ENCODE assay signal across 16 cellular contexts in the genomic region with DNA sequence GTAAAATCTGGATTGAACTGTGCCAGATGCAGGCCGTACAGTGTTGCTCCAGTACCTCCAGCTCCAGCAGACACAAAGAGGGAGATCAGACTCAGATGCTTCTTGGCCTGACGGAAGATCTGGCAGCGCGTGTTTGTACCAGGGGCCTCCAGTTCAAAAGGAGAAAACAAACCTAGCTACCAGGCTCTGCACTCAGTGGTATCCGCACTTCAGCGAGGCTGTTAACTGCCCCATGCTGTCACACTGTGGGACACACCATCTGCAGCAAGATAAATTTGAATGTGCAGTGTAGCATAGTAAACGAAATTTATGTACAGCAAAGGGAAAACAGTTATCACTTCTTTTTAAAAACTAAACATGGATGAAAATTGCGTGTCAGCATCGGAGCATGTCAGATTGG. TPM values are rescaled to one million over a fixed set of nuclear protein-coding genes. Genes with fewer than 3 reads are reported as not detected.
A peak's percentile ranks its signal among the peaks of the same experiment; 100 is the strongest.
DNase-seq lines count a peak whose midpoint lies in the region; ATAC-seq and TF ChIP-seq lines count a peak whose summit lies in the region.
"Had no signal": no experiment of that assay in that cellular context is flagged by ENCODE, and none has a peak within 500 bp of the region (broad histone marks: within the 10 kb centered on the region; RNA-seq: fewer than 3 reads in every experiment).

No MANE protein-coding gene starts in this region.

- no peaks in the 10 kb centered on the region for H3K9me3 ChIP-seq in trophoblast cell (ENCODE audit: insufficient read depth, low read depth, low read length)
- H3K9me3 ChIP-seq in lower lobe of right lung, result no peaks in the 10 kb centered on the region
- H3K9me3 ChIP-seq: colonic mucosa had no signal

- no peaks in the 10 kb centered on the region for H3K27me3 Mint-ChIP-seq in activated CD4-positive, alpha-beta T cell treated with anti-CD3 and anti-CD28 coated beads, Interleukin-2, amount 10 ng/mL, durations not matched to agents 7 days and 5 days
- H3K27me3 Mint-ChIP-seq in activated CD4-positive, alpha-beta T cell treated with anti-CD3 and anti-CD28 coated beads for 36 hours, result no peaks in the 10 kb centered on the region

- no peak overlapping the region for H3K9ac ChIP-seq in trophoblast cell (ENCODE audit: low read length)
- H3K9ac ChIP-seq: KMS-11, parathyroid adenoma had no signal

- H3K4me3 Mint-ChIP-seq in activated CD4-positive, alpha-beta T cell treated with anti-CD3 and anti-CD28 coated beads, Interleukin-2, amount 10 ng/mL, durations not matched to agents 7 days and 5 days, result no peak overlapping the region
- no peak overlapping the region for H3K4me3 Mint-ChIP-seq in activated CD4-positive, alpha-beta T cell treated with anti-CD3 and anti-CD28 coated beads for 36 hours

- TF ChIP-seq CTCF in lower lobe of right lung (IDR thresholded peaks at IDR 0.05), result no peak

- H2BK120ac ChIP-seq in trophoblast cell (ENCODE audit: insufficient read depth, low read length, poor library complexity), result no peak overlapping the region

- no peak overlapping the region for H2BK5ac ChIP-seq in trophoblast cell (ENCODE audit: low read depth, low read length, poor library complexity)

- H3K27me3 ChIP-seq in trophoblast cell (ENCODE audit: insufficient read depth, low read length) (no peaks in the 10 kb centered on the region), lower lobe of right lung (ENCODE audit: low read depth) (no peaks in the 10 kb centered on the region)
- H3K27me3 ChIP-seq: colonic mucosa had no signal

- H3K14ac ChIP-seq in trophoblast cell (ENCODE audit: low read length), result no peak overlapping the region

- intact Hi-C loops in activated CD4-positive, alpha-beta T cell treated with anti-CD3 and anti-CD28 coated beads for 36 hours (cut with DNase I, micrococcal nuclease), result loop anchor here in 1 of 2 experiments (10.0 kb wide), 1 partner anchor 545 kb away; no protein-coding TSS in a partner anchor
- intact Hi-C loops in lower lobe of right lung (cut with DNase I), result no loop called here

- H3K27ac Mint-ChIP-seq in activated CD4-positive, alpha-beta T cell treated with anti-CD3 and anti-CD28 coated beads, Interleukin-2, amount 10 ng/mL, durations not matched to agents 7 days and 5 days, result peak overlapping the region; percentile 6
- no peak overlapping the region for H3K27ac Mint-ChIP-seq in activated CD4-positive, alpha-beta T cell treated with anti-CD3 and anti-CD28 coated beads for 36 hours

- H3K79me1 ChIP-seq in trophoblast cell (ENCODE audit: low read length), result peaks cover 6% of the 10 kb centered on the region

- peaks cover 10% of the 10 kb centered on the region for H3K36me3 Mint-ChIP-seq in activated CD4-positive, alpha-beta T cell treated with anti-CD3 and anti-CD28 coated beads, Interleukin-2, amount 10 ng/mL, durations not matched to agents 7 days and 5 days (ENCODE audit: low read depth)
- H3K36me3 Mint-ChIP-seq in activated CD4-positive, alpha-beta T cell treated with anti-CD3 and anti-CD28 coated beads for 36 hours (ENCODE audit: low read depth), result peaks cover 19% of the 10 kb centered on the region

- DNase-seq in activated CD4-positive, alpha-beta T cell treated with anti-CD3 and anti-CD28 coated beads, Interleukin-2, amount 10 ng/mL, durations not matched to agents 7 days and 5 days, result no peak
- no peak for DNase-seq in activated CD4-positive, alpha-beta T cell treated with anti-CD3 and anti-CD28 coated beads for 36 hours
- peak; percentile 84 for DNase-seq in NAMALWA (ENCODE audit: low spot score)
- peak; percentile 88 for DNase-seq in cerebellar cortex (ENCODE audit: low spot score)
- DNase-seq in trophoblast cell, result no peak
- DNase-seq in lower lobe of right lung, result no peak
- DNase-seq in DMS79 treated with DMSO at 0.1 percent for 48 hours (lab: John Stamatoyannopoulos, UW), result no peak
- DNase-seq: 8988T; activated T-cell treated with anti-CD3 and anti-CD28 coated beads, Interleukin-2, amount 50 U/mL, for 1 hour; amniotic stem cell; colonic mucosa; NCI-H510A treated with DMSO at 0.1 percent for 48 hours had no signal

- H3K4ac ChIP-seq in trophoblast cell (ENCODE audit: low read depth, low read length), result peak overlapping the region; percentile 84

- no peak overlapping the region for H2AK5ac ChIP-seq in trophoblast cell (ENCODE audit: low read length)

- no peak overlapping the region for H2AFZ ChIP-seq in trophoblast cell (ENCODE audit: insufficient read depth, low read length, poor library complexity)
- H2AFZ ChIP-seq: parathyroid adenoma had no signal

- H3K4me1 Mint-ChIP-seq in activated CD4-positive, alpha-beta T cell treated with anti-CD3 and anti-CD28 coated beads, Interleukin-2, amount 10 ng/mL, durations not matched to agents 7 days and 5 days, result peaks cover 44% of the 10 kb centered on the region
- H3K4me1 Mint-ChIP-seq in activated CD4-positive, alpha-beta T cell treated with anti-CD3 and anti-CD28 coated beads for 36 hours, result peaks cover 50% of the 10 kb centered on the region

- no peak overlapping the region for H3K18ac ChIP-seq in trophoblast cell (ENCODE audit: low read length)

- no peak overlapping the region for H4K91ac ChIP-seq in trophoblast cell (ENCODE audit: low read depth, low read length)

- H4K12ac ChIP-seq in trophoblast cell (ENCODE audit: low read depth, low read length), result no peak overlapping the region

- CTCF ChIA-PET in activated CD4-positive, alpha-beta T cell treated with anti-CD3 and anti-CD28 coated beads, Interleukin-2, amount 10 ng/mL, durations not matched to agents 7 days and 5 days (lab: Charles Lee), result interaction anchor here (1.1 kb wide), 1 partner anchor 17 kb away, joined by 3 read pairs; no protein-coding TSS in a partner anchor
- CTCF ChIA-PET in activated CD4-positive, alpha-beta T cell treated with anti-CD3 and anti-CD28 coated beads for 36 hours (lab: Charles Lee), result interaction anchor here (1.1 kb wide), 1 partner anchor 8 kb away, joined by 3 read pairs; no protein-coding TSS in a partner anchor

- no peaks in the 10 kb centered on the region for H3K9me3 Mint-ChIP-seq in activated CD4-positive, alpha-beta T cell treated with anti-CD3 and anti-CD28 coated beads, Interleukin-2, amount 10 ng/mL, durations not matched to agents 7 days and 5 days
- no peaks in the 10 kb centered on the region for H3K9me3 Mint-ChIP-seq in activated CD4-positive, alpha-beta T cell treated with anti-CD3 and anti-CD28 coated beads for 36 hours (ENCODE audit: low read depth)

- H3K23ac ChIP-seq in trophoblast cell (ENCODE audit: low read length), result no peak overlapping the region

- H3K79me2 ChIP-seq in trophoblast cell (ENCODE audit: control insufficient read depth, insufficient read depth, low read length, poor library complexity), result peaks cover 20% of the 10 kb centered on the region

- H3K36me3 ChIP-seq in trophoblast cell (ENCODE audit: control insufficient read depth in 1 of 2, insufficient read depth in 2 of 2, low read length in 2 of 2), result peaks cover 4 to 10% of the 10 kb centered on the region in 2 experiments
- peaks cover 16% of the 10 kb centered on the region for H3K36me3 ChIP-seq in lower lobe of right lung
- H3K36me3 ChIP-seq: colonic mucosa had no signal

- no peak overlapping the region for H3K4me2 ChIP-seq in trophoblast cell (ENCODE audit: low read length)
- H3K4me2 ChIP-seq: KMS-11 had no signal

- H4K8ac ChIP-seq in trophoblast cell (ENCODE audit: low read depth, low read length), result no peak overlapping the region

- WGBS in trophoblast cell (ENCODE audit: extremely low coverage, insufficient coverage, insufficient read length), result no CpG with 5 or more reads among the region's 9 CpGs

- no peak overlapping the region for H3K4me3 ChIP-seq in trophoblast cell (ENCODE audit: low read depth, low read length)
- H3K4me3 ChIP-seq in lower lobe of right lung, result no peak overlapping the region
- H3K4me3 ChIP-seq: colonic mucosa, skin epidermis had no signal

- H3K27ac ChIP-seq in trophoblast cell (ENCODE audit: low read depth, low read length) (no peak overlapping the region), lower lobe of right lung (no peak overlapping the region)
- H3K27ac ChIP-seq: colonic mucosa, KMS-11, parathyroid adenoma had no signal

- ATAC-seq in activated CD4-positive, alpha-beta T cell treated with anti-CD3 and anti-CD28 coated beads for 36 hours, result no peak
- no peak for ATAC-seq in GM21619 (IDR thresholded peaks at IDR 0.05; ENCODE audit: unreplicated experiment)
- no peak for ATAC-seq in lower lobe of right lung

- POLR2A ChIA-PET in activated CD4-positive, alpha-beta T cell treated with anti-CD3 and anti-CD28 coated beads, Interleukin-2, amount 10 ng/mL, durations not matched to agents 7 days and 5 days (lab: Charles Lee), result no interaction called here
- POLR2A ChIA-PET in activated CD4-positive, alpha-beta T cell treated with anti-CD3 and anti-CD28 coated beads for 36 hours (lab: Charles Lee), result no interaction called here

- H3K4me1 ChIP-seq in trophoblast cell (ENCODE audit: control insufficient read depth in 1 of 2, insufficient read depth in 2 of 2, low read length in 2 of 2), result peaks cover 0 to 2% of the 10 kb centered on the region in 2 experiments
- peaks cover 69% of the 10 kb centered on the region for H3K4me1 ChIP-seq in lower lobe of right lung

- H2BK12ac ChIP-seq in trophoblast cell (ENCODE audit: low read length), result no peak overlapping the region

RNA-seq across cellular contexts. Expression of a gene that starts 5.1 kb away (rescaled TPM):
- 100 to 1,000 TPM; 262 to 264 TPM for total RNA-seq in activated CD4-positive, alpha-beta T cell treated with anti-CD3 and anti-CD28 coated beads, Interleukin-2, amount 10 ng/mL, durations not matched to agents 7 days and 5 days
- 100 to 1,000 TPM; 283 to 293 TPM for total RNA-seq in activated CD4-positive, alpha-beta T cell treated with anti-CD3 and anti-CD28 coated beads for 36 hours
- 105 and 109 TPM in 2 replicates for polyA plus RNA-seq in trophoblast cell (2013)
- 437 TPM for total RNA-seq in lower lobe of right lung

Comparison
In these comparisons a context has a peak if more than half of its experiments do, and no peak if none do; other contexts are left out.
1. DNase-seq: peak in NAMALWA (single experiment) and cerebellar cortex (single experiment); none in activated CD4-positive, alpha-beta T cell treated with anti-CD3 and anti-CD28 coated beads, Interleukin-2, amount 10 ng/mL, durations not matched to agents 7 days and 5 days (single experiment), activated CD4-positive, alpha-beta T cell treated with anti-CD3 and anti-CD28 coated beads for 36 hours (single experiment), trophoblast cell (0 of 2), lower lobe of right lung (single experiment) and DMS79 treated with DMSO at 0.1 percent for 48 hours (single experiment).